ENCODE assay signal across 13 cellular contexts in genomic region chr20:41570552-41570951, GRCh38.
"Had no signal": no experiment of that assay in that cellular context is flagged by ENCODE, and none has a peak within 500 bp of the region (broad histone marks: within the 10 kb centered on the region; RNA-seq: fewer than 3 reads in every experiment).

No MANE protein-coding gene starts in this region.

- H3K36me3 ChIP-seq: ovary, thyroid gland, vagina had no signal

- FAIRE-seq: bronchial epithelial cell had no signal

- H3K9me3 ChIP-seq: ovary, thyroid gland, vagina had no signal

- H3K27ac ChIP-seq: coronary artery, ovary, thyroid gland, vagina had no signal

- DNase-seq: activated CD4-positive, alpha-beta T cell treated with anti-CD3 and anti-CD28 coated beads, Interleukin-2, amount 50 U/mL, for 4 hours; activated gamma-delta T cell; activated T-cell treated with anti-CD3 and anti-CD28 coated beads, Interleukin-2, amount 50 U/mL, for 24 hours; aorta; left cardiac atrium; ovary; stimulated activated CD4-positive, alpha-beta T cell treated with anti-CD3 and anti-CD28 coated beads, Interleukin-15, amount 100 ng/mL, for 24 hours; stimulated activated CD4-positive, alpha-beta T cell treated with anti-CD3 and anti-CD28 coated beads, Interleukin-4, amount 100 ng/mL, for 4 hours had no signal

- H3K4me3 ChIP-seq: coronary artery, lung, ovary, thyroid gland, vagina had no signal

- H3K27me3 ChIP-seq: ovary, thyroid gland, vagina had no signal
